21 cellular contexts compared by ENCODE assay signal in the genomic region with DNA sequence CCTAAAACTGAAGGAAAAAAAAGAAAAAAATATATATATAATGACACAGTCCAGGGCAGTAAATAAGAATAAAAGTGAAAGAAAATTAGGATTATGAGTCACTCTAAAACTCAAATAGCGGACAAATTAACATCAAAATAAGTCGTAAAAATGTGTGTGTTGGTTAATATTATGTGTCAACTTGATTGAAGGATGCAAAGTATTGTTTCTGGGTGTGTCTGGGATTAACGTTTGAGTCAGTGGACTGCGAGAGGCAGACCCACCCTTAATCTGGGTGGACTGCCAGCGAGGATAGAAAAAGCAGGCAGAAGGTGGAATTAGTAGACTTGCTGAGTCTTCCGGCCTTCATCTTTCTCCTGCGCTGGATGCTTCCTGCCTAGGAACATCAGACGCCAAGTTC.
"Had no signal": no experiment of that assay in that cellular context is flagged by ENCODE, and none has a peak within 500 bp of the region (broad histone marks: within the 10 kb centered on the region; RNA-seq: fewer than 3 reads in every experiment).

No MANE protein-coding gene starts in this region.

- ATAC-seq: HepG2, Panc1 had no signal

- H3K27ac ChIP-seq: RWPE1 had no signal

- DNase-seq: IMR-90, Kasumi-1, KG1, MM.1S, NCI-H1092 treated with DMSO at 0.1 percent for 48 hours, NCI-H1436, NCI-H187, NCI-H2029, NCI-H2081 treated with DMSO at 0.1 percent for 48 hours, NCI-H2171 treated with DMSO at 0.1 percent for 48 hours, NCI-H345, NCI-H524, NCI-H526 treated with DMSO at 0.1 percent for 48 hours, NCI-H748 treated with DMSO at 0.1 percent for 48 hours, PC-3, SHP77, SK-N-SH, SW 1271 had no signal

- H3K9me3 ChIP-seq: SK-N-SH had no signal

- FAIRE-seq: HepG2 had no signal

- H3K4me2 ChIP-seq: SK-N-SH had no signal

- H3K9ac ChIP-seq: SK-N-SH had no signal

- H3K9me2 ChIP-seq: SK-N-SH had no signal
